In the genomic region with DNA sequence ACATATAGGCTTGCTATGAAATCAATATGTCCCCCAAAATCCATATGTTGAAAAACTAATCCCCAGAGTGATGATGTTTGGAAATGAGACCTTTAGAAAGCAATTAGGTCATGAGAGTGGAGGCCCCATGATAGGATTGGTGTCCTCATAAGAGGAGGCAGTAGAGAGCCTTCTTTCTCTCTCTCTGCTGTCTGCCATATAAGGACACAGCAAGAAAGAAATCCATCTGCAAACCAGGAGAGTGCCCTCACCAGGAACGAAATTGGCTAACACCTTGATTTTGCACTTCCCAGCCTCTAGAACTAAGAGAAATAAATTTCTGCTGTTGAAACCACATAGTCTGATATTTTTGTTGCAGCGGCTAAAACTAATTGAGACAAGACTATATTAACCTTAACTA, we compare ENCODE assay signal across 20 cellular contexts.
"Had no signal": no experiment of that assay in that cellular context is flagged by ENCODE, and none has a peak within 500 bp of the region (broad histone marks: within the 10 kb centered on the region; RNA-seq: fewer than 3 reads in every experiment).

No MANE protein-coding gene starts in this region.

- H3K27me3 ChIP-seq: cardiac muscle cell, suprapubic skin, transverse colon, uterus had no signal

- H3K4me3 Mint-ChIP-seq: activated CD4-positive, alpha-beta memory T cell treated with anti-CD3 and anti-CD28 coated beads, Interleukin-2, amount 10 ng/mL, durations not matched to agents 7 days and 5 days; activated CD8-positive, alpha-beta memory T cell treated with anti-CD3 and anti-CD28 coated beads, Interleukin-2, amount 10 ng/mL, durations not matched to agents 7 days and 5 days; activated naive CD8-positive, alpha-beta T cell treated with anti-CD3 and anti-CD28 coated beads, Interleukin-2, amount 10 ng/mL, durations not matched to agents 7 days and 5 days; memory B cell; naive B cell; neural crest cell; stimulated activated naive CD8-positive, alpha-beta T cell treated with anti-CD3 and anti-CD28 coated beads, Interleukin-15, amount 100 ng/mL, for 72 hours had no signal

- H3K4me1 Mint-ChIP-seq: activated CD4-positive, alpha-beta memory T cell treated with anti-CD3 and anti-CD28 coated beads, Interleukin-2, amount 10 ng/mL, durations not matched to agents 7 days and 5 days; naive B cell; neural crest cell had no signal

- H3K4me3 ChIP-seq: cardiac muscle cell, mucosa of descending colon, suprapubic skin, transverse colon, uterus had no signal

- H3K36me3 ChIP-seq: uterus had no signal

- H3K27ac ChIP-seq: cardiac muscle cell, suprapubic skin, transverse colon, uterus had no signal

- H3K9me3 Mint-ChIP-seq: activated naive CD8-positive, alpha-beta T cell treated with anti-CD3 and anti-CD28 coated beads, Interleukin-2, amount 10 ng/mL, durations not matched to agents 7 days and 5 days; neural crest cell had no signal

- ATAC-seq: activated CD8-positive, alpha-beta memory T cell treated with anti-CD3 and anti-CD28 coated beads, Interleukin-2, amount 10 ng/mL, durations not matched to agents 7 days and 5 days; mucosa of descending colon; stimulated activated naive CD8-positive, alpha-beta T cell treated with anti-CD3 and anti-CD28 coated beads, Interleukin-15, amount 100 ng/mL, for 72 hours had no signal

- DNase-seq: activated CD4-positive, alpha-beta memory T cell treated with anti-CD3 and anti-CD28 coated beads, Interleukin-2, amount 10 ng/mL, durations not matched to agents 7 days and 5 days; activated CD4-positive, alpha-beta T cell treated with anti-CD3 and anti-CD28 coated beads for 48 hours; activated CD4-positive, CD25-positive, alpha-beta regulatory T cell; activated CD8-positive, alpha-beta memory T cell treated with anti-CD3 and anti-CD28 coated beads, Interleukin-2, amount 10 ng/mL, durations not matched to agents 7 days and 5 days; activated naive CD4-positive, alpha-beta T cell treated with Interleukin-2 at 50 U/mL for 16 hours; activated naive CD8-positive, alpha-beta T cell treated with anti-CD3 and anti-CD28 coated beads, Interleukin-2, amount 10 ng/mL, durations not matched to agents 7 days and 5 days; amygdala; dermis blood vessel endothelial cell; effector memory CD4-positive, alpha-beta T cell; mucosa of descending colon; naive B cell; stimulated activated naive CD8-positive, alpha-beta T cell treated with anti-CD3 and anti-CD28 coated beads, Interleukin-15, amount 100 ng/mL, for 72 hours; transverse colon; uterus had no signal

- H3K27me3 Mint-ChIP-seq: activated CD4-positive, alpha-beta memory T cell treated with anti-CD3 and anti-CD28 coated beads, Interleukin-2, amount 10 ng/mL, durations not matched to agents 7 days and 5 days; activated CD8-positive, alpha-beta memory T cell treated with anti-CD3 and anti-CD28 coated beads, Interleukin-2, amount 10 ng/mL, durations not matched to agents 7 days and 5 days; activated naive CD8-positive, alpha-beta T cell treated with anti-CD3 and anti-CD28 coated beads, Interleukin-2, amount 10 ng/mL, durations not matched to agents 7 days and 5 days; memory B cell; naive B cell; progenitor cell of endocrine pancreas; stimulated activated naive CD8-positive, alpha-beta T cell treated with anti-CD3 and anti-CD28 coated beads, Interleukin-15, amount 100 ng/mL, for 72 hours had no signal

- H3K27ac Mint-ChIP-seq: activated CD4-positive, alpha-beta memory T cell treated with anti-CD3 and anti-CD28 coated beads, Interleukin-2, amount 10 ng/mL, durations not matched to agents 7 days and 5 days; activated CD8-positive, alpha-beta memory T cell treated with anti-CD3 and anti-CD28 coated beads, Interleukin-2, amount 10 ng/mL, durations not matched to agents 7 days and 5 days; activated naive CD8-positive, alpha-beta T cell treated with anti-CD3 and anti-CD28 coated beads, Interleukin-2, amount 10 ng/mL, durations not matched to agents 7 days and 5 days; activated T-helper 2 cell treated with anti-CD3 and anti-CD28 coated beads, Interferon-gamma antibody, Interleukin-2, Interleukin-4, amounts not matched to agents 10 μg/mL and 5 μg/mL and 100 μg/mL, durations not matched to agents 14 hours and 24 hours and 36 hours; memory B cell; stimulated activated naive CD8-positive, alpha-beta T cell treated with anti-CD3 and anti-CD28 coated beads, Interleukin-15, amount 100 ng/mL, for 72 hours had no signal

- H3K4me1 ChIP-seq: suprapubic skin, transverse colon, uterus had no signal
